Comparison of ENCODE assay signal across 1 cellular context in the genomic region with DNA sequence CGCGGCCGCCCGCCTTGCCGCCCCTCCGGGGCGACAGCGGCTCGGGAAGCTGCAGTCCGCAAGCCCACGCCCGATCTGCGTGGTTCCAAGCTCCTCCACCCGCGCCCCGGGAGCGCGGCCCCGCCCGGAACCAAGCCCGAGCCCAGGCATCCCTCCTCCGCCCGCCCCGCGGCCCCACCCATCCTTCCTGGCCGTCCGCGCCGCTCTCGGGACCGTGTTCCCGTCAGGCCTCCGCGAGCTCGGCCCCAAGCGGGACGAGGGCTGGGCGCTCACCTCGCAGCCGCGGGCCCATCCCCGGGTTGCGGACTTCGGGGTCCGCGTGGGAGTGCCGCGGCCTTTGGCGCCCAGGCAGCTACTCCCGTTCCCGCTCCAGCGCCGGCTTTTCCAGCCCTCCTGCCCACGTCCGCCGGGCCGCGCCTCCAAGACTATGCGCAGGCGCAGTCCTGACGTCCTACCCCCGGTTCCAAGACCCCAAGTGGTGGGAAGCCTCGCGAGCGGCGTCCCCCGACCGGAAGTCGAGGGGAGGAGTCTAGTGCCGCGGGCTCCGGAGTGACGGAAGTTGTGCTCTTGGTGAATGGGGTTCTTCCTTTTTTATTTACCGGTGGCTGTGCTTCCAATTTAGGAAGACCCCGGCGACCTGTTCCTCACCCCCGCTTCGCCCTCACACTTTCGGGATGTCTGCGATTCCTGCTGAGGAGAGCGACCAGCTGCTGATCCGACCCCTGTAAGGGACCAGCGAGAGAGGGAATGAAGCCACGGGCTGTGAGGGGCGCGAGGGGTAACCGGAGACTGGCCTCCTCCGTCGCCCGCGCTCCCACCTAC.
TF ChIP-seq lines count a peak whose summit lies in the region.

Gene CPSF3, plus strand, starts transcription at position 555 of the 822 bp plus-strand sequence. Its CDS starts 120 bp downstream, at position 675.
A gene with protein sequence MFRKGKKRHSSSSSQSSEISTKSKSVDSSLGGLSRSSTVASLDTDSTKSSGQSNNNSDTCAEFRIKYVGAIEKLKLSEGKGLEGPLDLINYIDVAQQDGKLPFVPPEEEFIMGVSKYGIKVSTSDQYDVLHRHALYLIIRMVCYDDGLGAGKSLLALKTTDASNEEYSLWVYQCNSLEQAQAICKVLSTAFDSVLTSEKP (minus strand): TSS at position 429 of the 822 bp plus-strand sequence. CDS start 4,831 bp downstream, outside the sequence.

TF ChIP-seq in HepG2, 621 proteins besides CTCF, POLR2A, EP300 and RAD21 (continued from another document and continues in another):
- no peak; the same call in 1 of the 2 replicates for TF ChIP-seq ZNF367 (CRISPR knock-in tag; IDR thresholded peaks at IDR 0.05; ENCODE audit: borderline replicate concordance)
- no peak for TF ChIP-seq KAT2B (IDR thresholded peaks at IDR 0.05; ENCODE audit: borderline replicate concordance, low read depth, low read length)
- TF ChIP-seq ZKSCAN1 (IDR thresholded peaks at IDR 0.05; ENCODE audit: low read length), result no peak
- TF ChIP-seq ZSCAN22 (CRISPR knock-in tag; IDR thresholded peaks at IDR 0.05), result no peak
- TF ChIP-seq ZNF235 (CRISPR knock-in tag; IDR thresholded peaks at IDR 0.05; ENCODE audit: borderline replicate concordance), result peak; percentile 88
- TF ChIP-seq NFE2L1 (CRISPR knock-in tag; IDR thresholded peaks at IDR 0.05; ENCODE audit: borderline replicate concordance), result 0 out of 2 replicates have a peak, but pooled peaks have one; percentile 17
- TF ChIP-seq ZNF326 (CRISPR knock-in tag; IDR thresholded peaks at IDR 0.05; ENCODE audit: borderline replicate concordance), result no peak
- TF ChIP-seq DMTF1 (CRISPR knock-in tag; IDR thresholded peaks at IDR 0.05), result no peak
- TF ChIP-seq TSC22D2 (CRISPR knock-in tag; IDR thresholded peaks at IDR 0.05; ENCODE audit: borderline replicate concordance), result peak; percentile 84; the same call in 1 of the 2 replicates
- 0 out of 2 replicates have a peak, but pooled peaks have one; percentile 40 for TF ChIP-seq SIN3A (IDR thresholded peaks at IDR 0.05; ENCODE audit: borderline replicate concordance, low read depth, low read length)
- no peak; the same call in 1 of the 2 replicates for TF ChIP-seq NFKB2 (CRISPR knock-in tag; IDR thresholded peaks at IDR 0.05; ENCODE audit: borderline replicate concordance)
- TF ChIP-seq TRIM24 (CRISPR knock-in tag; IDR thresholded peaks at IDR 0.05), result no peak
- TF ChIP-seq PHF5A (CRISPR knock-in tag; IDR thresholded peaks at IDR 0.05; ENCODE audit: low read depth, unreplicated experiment), result peak; percentile 78
- TF ChIP-seq SP1 (IDR thresholded peaks at IDR 0.05), result no peak
- peak; percentile 90 for TF ChIP-seq SP1 (CRISPR knock-in tag; IDR thresholded peaks at IDR 0.05)
- peak; percentile 87 for TF ChIP-seq ZSCAN25 (CRISPR knock-in tag; IDR thresholded peaks at IDR 0.05)
- TF ChIP-seq EED (CRISPR knock-in tag; IDR thresholded peaks at IDR 0.05), result no peak
- no peak for TF ChIP-seq TRAFD1 (CRISPR knock-in tag; IDR thresholded peaks at IDR 0.05; ENCODE audit: borderline replicate concordance)
- 0 out of 2 replicates have a peak, but pooled peaks have one; percentile 33 for TF ChIP-seq JUN (CRISPR knock-in tag; IDR thresholded peaks at IDR 0.05)
- TF ChIP-seq ZNF543 (CRISPR knock-in tag; IDR thresholded peaks at IDR 0.05), result peak; percentile 46; the same call in 1 of the 2 replicates
- no peak for TF ChIP-seq CENPBD1 (CRISPR knock-in tag; IDR thresholded peaks at IDR 0.05; ENCODE audit: borderline replicate concordance, low read depth)
- TF ChIP-seq, protein P1, sequence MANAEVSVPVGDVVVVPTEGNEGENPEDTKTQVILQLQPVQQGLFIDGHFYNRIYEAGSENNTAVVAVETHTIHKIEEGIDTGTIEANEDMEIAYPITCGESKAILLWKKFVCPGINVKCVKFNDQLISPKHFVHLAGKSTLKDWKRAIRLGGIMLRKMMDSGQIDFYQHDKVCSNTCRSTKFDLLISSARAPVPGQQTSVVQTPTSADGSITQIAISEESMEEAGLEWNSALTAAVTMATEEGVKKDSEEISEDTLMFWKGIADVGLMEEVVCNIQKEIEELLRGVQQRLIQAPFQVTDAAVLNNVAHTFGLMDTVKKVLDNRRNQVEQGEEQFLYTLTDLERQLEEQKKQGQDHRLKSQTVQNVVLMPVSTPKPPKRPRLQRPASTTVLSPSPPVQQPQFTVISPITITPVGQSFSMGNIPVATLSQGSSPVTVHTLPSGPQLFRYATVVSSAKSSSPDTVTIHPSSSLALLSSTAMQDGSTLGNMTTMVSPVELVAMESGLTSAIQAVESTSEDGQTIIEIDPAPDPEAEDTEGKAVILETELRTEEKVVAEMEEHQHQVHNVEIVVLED (CRISPR knock-in tag; IDR thresholded peaks at IDR 0.05; ENCODE audit: borderline replicate concordance), result peak; percentile 90
- TF ChIP-seq KDM5A (IDR thresholded peaks at IDR 0.05; ENCODE audit: borderline replicate concordance, low read length), result peak; percentile 95
- TF ChIP-seq STAT5B (CRISPR knock-in tag; IDR thresholded peaks at IDR 0.05), result no peak
- TF ChIP-seq KMT2A (CRISPR knock-in tag; IDR thresholded peaks at IDR 0.05), result peak; percentile 89
- no peak for TF ChIP-seq ATF1 (CRISPR knock-in tag; IDR thresholded peaks at IDR 0.05)
- no peak for TF ChIP-seq CHD4 (IDR thresholded peaks at IDR 0.05; ENCODE audit: borderline replicate concordance, low read length)
- no peak for TF ChIP-seq PRDM10 (CRISPR knock-in tag; IDR thresholded peaks at IDR 0.05; ENCODE audit: low read depth)
- TF ChIP-seq, protein P2, sequence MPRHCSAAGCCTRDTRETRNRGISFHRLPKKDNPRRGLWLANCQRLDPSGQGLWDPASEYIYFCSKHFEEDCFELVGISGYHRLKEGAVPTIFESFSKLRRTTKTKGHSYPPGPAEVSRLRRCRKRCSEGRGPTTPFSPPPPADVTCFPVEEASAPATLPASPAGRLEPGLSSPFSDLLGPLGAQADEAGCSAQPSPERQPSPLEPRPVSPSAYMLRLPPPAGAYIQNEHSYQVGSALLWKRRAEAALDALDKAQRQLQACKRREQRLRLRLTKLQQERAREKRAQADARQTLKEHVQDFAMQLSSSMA (CRISPR knock-in tag; IDR thresholded peaks at IDR 0.05), result peak; percentile 89; the same call in 1 of the 2 replicates
- peak; percentile 96 for TF ChIP-seq ZFX (CRISPR knock-in tag; IDR thresholded peaks at IDR 0.05; ENCODE audit: low read depth)
- TF ChIP-seq SAFB2 (CRISPR knock-in tag; IDR thresholded peaks at IDR 0.05; ENCODE audit: borderline replicate concordance, low read depth), result peak; percentile 98
- peak; percentile 89 for TF ChIP-seq ZNF792 (CRISPR knock-in tag; IDR thresholded peaks at IDR 0.05)
- no peak for TF ChIP-seq PREB (CRISPR knock-in tag; IDR thresholded peaks at IDR 0.05)
- TF ChIP-seq, protein P3, sequence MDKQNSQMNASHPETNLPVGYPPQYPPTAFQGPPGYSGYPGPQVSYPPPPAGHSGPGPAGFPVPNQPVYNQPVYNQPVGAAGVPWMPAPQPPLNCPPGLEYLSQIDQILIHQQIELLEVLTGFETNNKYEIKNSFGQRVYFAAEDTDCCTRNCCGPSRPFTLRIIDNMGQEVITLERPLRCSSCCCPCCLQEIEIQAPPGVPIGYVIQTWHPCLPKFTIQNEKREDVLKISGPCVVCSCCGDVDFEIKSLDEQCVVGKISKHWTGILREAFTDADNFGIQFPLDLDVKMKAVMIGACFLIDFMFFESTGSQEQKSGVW (CRISPR knock-in tag; IDR thresholded peaks at IDR 0.05; ENCODE audit: borderline replicate concordance), result 0 out of 2 replicates have a peak, but pooled peaks have one; percentile 16
- TF ChIP-seq, protein P4, sequence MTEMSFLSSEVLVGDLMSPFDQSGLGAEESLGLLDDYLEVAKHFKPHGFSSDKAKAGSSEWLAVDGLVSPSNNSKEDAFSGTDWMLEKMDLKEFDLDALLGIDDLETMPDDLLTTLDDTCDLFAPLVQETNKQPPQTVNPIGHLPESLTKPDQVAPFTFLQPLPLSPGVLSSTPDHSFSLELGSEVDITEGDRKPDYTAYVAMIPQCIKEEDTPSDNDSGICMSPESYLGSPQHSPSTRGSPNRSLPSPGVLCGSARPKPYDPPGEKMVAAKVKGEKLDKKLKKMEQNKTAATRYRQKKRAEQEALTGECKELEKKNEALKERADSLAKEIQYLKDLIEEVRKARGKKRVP (CRISPR knock-in tag; IDR thresholded peaks at IDR 0.05), result peak in 1 of 2 experiments; percentile 67; a peak in 1 of 4 replicates
- TF ChIP-seq CAMTA2 (CRISPR knock-in tag; IDR thresholded peaks at IDR 0.05; ENCODE audit: borderline replicate concordance), result peak; percentile 87; the same call in 1 of the 2 replicates
- TF ChIP-seq RCOR2 (CRISPR knock-in tag; IDR thresholded peaks at IDR 0.05), result peak; percentile 35; the same call in 1 of the 2 replicates
- no peak for TF ChIP-seq TFE3 (CRISPR knock-in tag; IDR thresholded peaks at IDR 0.05)
- TF ChIP-seq ZNF20 (CRISPR knock-in tag; IDR thresholded peaks at IDR 0.05), result no peak
- peak; percentile 52; the same call in 1 of the 2 replicates for TF ChIP-seq HOXA7 (CRISPR knock-in tag; IDR thresholded peaks at IDR 0.05)
